In genomic region chr2:604826-605524, GRCh38 we compare ENCODE assay signal across 25 cellular contexts.
"Had no signal": no experiment of that assay in that cellular context is flagged by ENCODE, and none has a peak within 500 bp of the region (broad histone marks: within the 10 kb centered on the region; RNA-seq: fewer than 3 reads in every experiment).

No MANE protein-coding gene starts in this region.

- FAIRE-seq: TTC549 had no signal

- H3K27me3 ChIP-seq: brain microvascular endothelial cell, MG63 had no signal

- H3K4me3 ChIP-seq: MG63 had no signal

- H3K27ac ChIP-seq: brain microvascular endothelial cell, VCaP had no signal

- H3K9me3 ChIP-seq: MG63 had no signal

- DNase-seq: activated CD4-positive, alpha-beta memory T cell treated with anti-CD3 and anti-CD28 coated beads, Interleukin-2, amount 10 ng/mL, durations not matched to agents 7 days and 5 days; activated CD4-positive, alpha-beta T cell treated with anti-CD3 and anti-CD28 coated beads, Interleukin-2, amount 10 ng/mL, durations not matched to agents 7 days and 5 days; activated CD4-positive, CD25-positive, alpha-beta regulatory T cell; activated gamma-delta T cell treated with Interleukin-2 at 50 U/mL for 16 hours; activated naive CD4-positive, alpha-beta T cell treated with anti-CD3 and anti-CD28 coated beads, Interleukin-2, amount 10 ng/mL, durations not matched to agents 7 days and 5 days; activated naive CD8-positive, alpha-beta T cell treated with anti-CD3 and anti-CD28 coated beads for 36 hours; activated T-cell treated with anti-CD3 and anti-CD28 coated beads for 4 hours; activated T-cell treated with anti-CD3 and anti-CD28 coated beads, Interleukin-2, amount 50 U/mL, for 48 hours; brain microvascular endothelial cell; MG63; MV-4-11; NCI-H1092 treated with DMSO at 0.1 percent for 48 hours; NCI-H1417 treated with DMSO at 0.1 percent for 48 hours; NCI-H1694; NCI-H2029; NCI-H345; NCI-H510A; NCI-H526 treated with DMSO at 0.1 percent for 48 hours; NCI-H82; SIG-M5; T-cell; T1000 had no signal

- H3K36me3 ChIP-seq: brain microvascular endothelial cell, MG63 had no signal

- ATAC-seq: activated T-helper 17 cell treated with anti-CD3 and anti-CD28 coated beads, Interleukin-2, amount 50 U/mL, for 72 hours; T-cell had no signal
